8 cellular contexts compared by ENCODE assay signal in the genomic region with DNA sequence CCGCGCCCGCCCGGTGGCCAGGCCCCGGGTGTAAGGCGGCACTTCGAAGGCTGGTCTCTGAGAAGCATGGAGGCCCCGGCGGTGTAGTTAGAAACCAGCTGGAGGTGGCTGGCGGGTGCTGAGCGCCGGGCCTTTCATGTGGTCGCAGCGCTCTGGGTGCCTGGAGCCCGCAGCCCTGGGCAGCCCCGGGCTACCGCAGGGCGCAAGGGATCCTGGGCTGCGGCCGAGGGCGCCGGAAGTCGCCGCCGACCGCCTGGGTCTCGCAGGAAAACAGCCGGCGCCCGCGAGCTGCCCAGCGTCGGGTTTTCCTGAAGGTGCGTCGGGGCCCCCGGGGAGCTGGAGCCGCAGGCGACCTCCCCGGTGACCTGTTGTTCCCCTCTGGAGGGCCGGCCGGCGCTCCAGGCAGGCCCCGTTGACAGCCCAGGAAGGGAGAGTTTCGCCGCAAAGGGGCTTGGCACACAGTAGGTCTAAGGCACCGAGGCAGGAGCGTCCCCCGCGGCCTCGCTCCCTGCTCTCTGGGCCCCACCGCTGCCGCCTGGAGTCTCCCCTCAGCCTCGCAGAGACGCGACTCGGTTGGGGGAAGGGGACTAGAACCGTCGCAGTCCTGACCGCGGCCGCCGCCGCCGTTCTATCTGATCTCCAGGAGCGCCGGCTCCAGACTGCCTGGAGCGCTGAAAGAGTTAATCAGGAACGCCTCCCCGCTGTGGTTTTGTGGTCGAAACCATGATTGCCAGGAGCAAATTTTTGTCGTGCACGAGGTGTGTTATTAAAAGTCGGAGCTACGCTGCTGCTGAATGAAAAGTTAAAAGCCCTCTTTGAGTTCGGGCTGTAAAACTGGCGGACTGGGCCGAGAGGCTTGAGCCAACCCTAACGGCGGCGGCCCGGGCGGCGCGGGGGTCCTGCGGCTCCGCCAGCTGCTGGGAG. TPM values are rescaled to one million over a fixed set of nuclear protein-coding genes. Genes with fewer than 3 reads are reported as not detected.
DNase-seq lines count a peak whose midpoint lies in the region; TF ChIP-seq lines count a peak whose summit lies in the region.

No MANE protein-coding gene starts in this region.

- H3K27ac ChIP-seq in coronary artery: peak overlapping the region in 1 of 2 donors; percentile 29

- no peak for TF ChIP-seq POLR2A in lower leg skin (IDR thresholded peaks at IDR 0.05)

- DNase-seq in AG08395 (ENCODE audit: low spot score) (peak; percentile 74), GM19238 (ENCODE audit: insufficient read length, low spot score) (peak; percentile 58), LHCN-M2 (ENCODE audit: low read depth) (peak; percentile 60), coronary artery (ENCODE audit: low spot score) (no peak), lower leg skin (ENCODE audit: low spot score in 2 of 2) (peak; percentile 50 to 89), NCI-H2196 (lab: John Stamatoyannopoulos, UW; ENCODE audit: unreplicated experiment) (no peak)
- peak; percentile 53 to 56 for DNase-seq in activated CD4-positive, alpha-beta T cell treated with anti-CD3 and anti-CD28 coated beads for 4 hours
- DNase-seq in stimulated activated CD4-positive, alpha-beta T cell treated with anti-CD3 and anti-CD28 coated beads, TNF-alpha, amount 100 ng/mL, for 48 hours (ENCODE audit: low read depth in 3 of 3): peak; percentile 60 to 66 (median 61)

- 13 to 23% methylated on average over 34 to 66 of the region's 86 CpGs for WGBS in lower leg skin, 2 donors

- H3K4me3 ChIP-seq in coronary artery: peak overlapping the region; percentile 72
- H3K4me3 ChIP-seq in lower leg skin (ENCODE audit: low read depth, poor library complexity, severe bottlenecking): peak overlapping the region; percentile 33

- no peak for TF ChIP-seq CTCF in coronary artery (IDR thresholded peaks at IDR 0.05)
- no peak for TF ChIP-seq CTCF in lower leg skin (IDR thresholded peaks at IDR 0.05)

- intact Hi-C loops in lower leg skin (cut with DNase I; ENCODE audit: low total_unique reads): loop anchor here (10.0 kb wide), 1 partner anchor 117 kb away; no protein-coding TSS in a partner anchor

RNA-seq across cellular contexts. Expression of gene GRHL3, which starts 2.8 kb away (rescaled TPM):
- total RNA-seq in LHCN-M2 (2014; rRNA removed) (not detected in 2 replicates), lower leg skin (100 to 1,000 TPM; 141 to 205 (median 171) TPM)
- polyA plus RNA-seq in LHCN-M2 (2012): not detected

Comparison
In these comparisons a context has a peak if more than half of its experiments do, and no peak if none do; other contexts are left out.
1. DNase-seq: peak in AG08395 (single experiment), GM19238 (single experiment), LHCN-M2 (single experiment), activated CD4-positive, alpha-beta T cell treated with anti-CD3 and anti-CD28 coated beads for 4 hours (2 of 2), lower leg skin (2 of 2) and stimulated activated CD4-positive, alpha-beta T cell treated with anti-CD3 and anti-CD28 coated beads, TNF-alpha, amount 100 ng/mL, for 48 hours (3 of 3); none in coronary artery (single experiment) and NCI-H2196 (single experiment).
2. RNA of gene GRHL3, which starts 2.8 kb away (total RNA-seq): 141 to 205 TPM in lower leg skin; not detected in LHCN-M2; every median in the first group is over 100 times any median in the second.